ENCODE assay signal across 1 cellular context in the genomic region with DNA sequence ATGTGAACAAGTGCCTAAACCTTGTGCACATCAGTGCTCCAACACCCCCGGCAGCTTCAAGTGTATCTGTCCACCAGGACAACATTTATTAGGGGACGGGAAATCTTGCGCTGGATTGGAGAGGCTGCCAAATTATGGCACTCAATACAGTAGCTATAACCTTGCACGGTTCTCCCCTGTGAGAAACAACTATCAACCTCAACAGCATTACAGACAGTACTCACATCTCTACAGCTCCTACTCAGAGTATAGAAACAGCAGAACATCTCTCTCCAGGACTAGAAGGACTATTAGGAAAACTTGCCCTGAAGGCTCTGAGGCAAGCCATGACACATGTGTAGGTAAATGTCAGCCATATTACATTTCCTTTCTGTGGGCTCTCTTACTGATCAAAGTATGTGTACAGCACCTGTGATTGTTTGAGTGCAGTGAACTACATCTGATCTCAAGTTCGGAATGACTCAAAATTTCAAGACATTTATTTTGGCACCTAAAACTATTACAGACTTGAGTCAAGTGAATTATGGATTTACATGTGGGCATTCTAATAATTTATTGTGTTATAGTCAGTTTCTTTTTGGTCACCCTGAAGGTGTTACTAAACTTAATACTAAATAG.
TF ChIP-seq lines count a peak whose summit lies in the region.

No MANE protein-coding gene starts in this region.

TF ChIP-seq in GM12878, 131 proteins besides CTCF, POLR2A, EP300 and RAD21 (continued from another document and continues in another):
- no peak for TF ChIP-seq ZBTB33 (IDR thresholded peaks at IDR 0.05)
- 0 out of 2 replicates have a peak, but pooled peaks have one; percentile 30 for TF ChIP-seq JUNB (IDR thresholded peaks at IDR 0.05)
- TF ChIP-seq CBX3 (IDR thresholded peaks at IDR 0.05; ENCODE audit: borderline replicate concordance, low read depth), result no peak
- TF ChIP-seq, protein P1, sequence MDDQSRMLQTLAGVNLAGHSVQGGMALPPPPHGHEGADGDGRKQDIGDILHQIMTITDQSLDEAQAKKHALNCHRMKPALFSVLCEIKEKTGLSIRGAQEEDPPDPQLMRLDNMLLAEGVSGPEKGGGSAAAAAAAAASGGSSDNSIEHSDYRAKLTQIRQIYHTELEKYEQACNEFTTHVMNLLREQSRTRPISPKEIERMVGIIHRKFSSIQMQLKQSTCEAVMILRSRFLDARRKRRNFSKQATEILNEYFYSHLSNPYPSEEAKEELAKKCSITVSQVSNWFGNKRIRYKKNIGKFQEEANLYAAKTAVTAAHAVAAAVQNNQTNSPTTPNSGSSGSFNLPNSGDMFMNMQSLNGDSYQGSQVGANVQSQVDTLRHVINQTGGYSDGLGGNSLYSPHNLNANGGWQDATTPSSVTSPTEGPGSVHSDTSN (IDR thresholded peaks at IDR 0.05; ENCODE audit: insufficient replicate concordance, low read depth, low read length), result no peak
- peak; percentile 61 for TF ChIP-seq NR2F1 (conservative IDR thresholded peaks at IDR 0.05)
- no peak for TF ChIP-seq IRF4 (IDR thresholded peaks at IDR 0.05; ENCODE audit: low read depth, low read length)
- TF ChIP-seq IKZF2 (IDR thresholded peaks at IDR 0.05), result peak in 1 of 2 experiments; percentile 37; a peak in 1 of 4 replicates
- no peak for TF ChIP-seq JUND (IDR thresholded peaks at IDR 0.05; ENCODE audit: low read depth, low read length)
- peak; percentile 24 for TF ChIP-seq MEF2B (IDR thresholded peaks at IDR 0.05; ENCODE audit: partially characterized antibody, poor library complexity, severe bottlenecking)
- no peak for TF ChIP-seq ZSCAN29 (IDR thresholded peaks at IDR 0.05)
- TF ChIP-seq ZNF24 (IDR thresholded peaks at IDR 0.05), result no peak
- no peak for TF ChIP-seq MEF2A (IDR thresholded peaks at IDR 0.05; ENCODE audit: insufficient read depth, low read depth, low read length)
- TF ChIP-seq HDAC2 (IDR thresholded peaks at IDR 0.05), result no peak
- no peak for TF ChIP-seq HDGF (IDR thresholded peaks at IDR 0.05)
- TF ChIP-seq ZBTB11 (CRISPR knock-in tag; IDR thresholded peaks at IDR 0.05), result no peak
- TF ChIP-seq RCOR1 (conservative IDR thresholded peaks at IDR 0.05; ENCODE audit: low read depth, low read length), result no peak
- TF ChIP-seq ZNF384 (IDR thresholded peaks at IDR 0.05; ENCODE audit: borderline replicate concordance, low read depth, low read length), result no peak
- TF ChIP-seq SIN3A (IDR thresholded peaks at IDR 0.05; ENCODE audit: low read depth, low read length), result no peak
- no peak for TF ChIP-seq RBBP5 (conservative IDR thresholded peaks at IDR 0.05)
- TF ChIP-seq, protein P2, sequence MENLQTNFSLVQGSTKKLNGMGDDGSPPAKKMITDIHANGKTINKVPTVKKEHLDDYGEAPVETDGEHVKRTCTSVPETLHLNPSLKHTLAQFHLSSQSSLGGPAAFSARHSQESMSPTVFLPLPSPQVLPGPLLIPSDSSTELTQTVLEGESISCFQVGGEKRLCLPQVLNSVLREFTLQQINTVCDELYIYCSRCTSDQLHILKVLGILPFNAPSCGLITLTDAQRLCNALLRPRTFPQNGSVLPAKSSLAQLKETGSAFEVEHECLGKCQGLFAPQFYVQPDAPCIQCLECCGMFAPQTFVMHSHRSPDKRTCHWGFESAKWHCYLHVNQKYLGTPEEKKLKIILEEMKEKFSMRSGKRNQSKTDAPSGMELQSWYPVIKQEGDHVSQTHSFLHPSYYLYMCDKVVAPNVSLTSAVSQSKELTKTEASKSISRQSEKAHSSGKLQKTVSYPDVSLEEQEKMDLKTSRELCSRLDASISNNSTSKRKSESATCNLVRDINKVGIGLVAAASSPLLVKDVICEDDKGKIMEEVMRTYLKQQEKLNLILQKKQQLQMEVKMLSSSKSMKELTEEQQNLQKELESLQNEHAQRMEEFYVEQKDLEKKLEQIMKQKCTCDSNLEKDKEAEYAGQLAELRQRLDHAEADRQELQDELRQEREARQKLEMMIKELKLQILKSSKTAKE (IDR thresholded peaks at IDR 0.05; ENCODE audit: low read depth, poor library complexity, severe bottlenecking), result no peak
- no peak for TF ChIP-seq SUPT20H (IDR thresholded peaks at IDR 0.05; ENCODE audit: borderline replicate concordance, control insufficient read depth, low read depth, low read length)
- TF ChIP-seq DPF2 (IDR thresholded peaks at IDR 0.05), result 0 out of 2 replicates have a peak, but pooled peaks have one; percentile 42
- TF ChIP-seq, protein P3, sequence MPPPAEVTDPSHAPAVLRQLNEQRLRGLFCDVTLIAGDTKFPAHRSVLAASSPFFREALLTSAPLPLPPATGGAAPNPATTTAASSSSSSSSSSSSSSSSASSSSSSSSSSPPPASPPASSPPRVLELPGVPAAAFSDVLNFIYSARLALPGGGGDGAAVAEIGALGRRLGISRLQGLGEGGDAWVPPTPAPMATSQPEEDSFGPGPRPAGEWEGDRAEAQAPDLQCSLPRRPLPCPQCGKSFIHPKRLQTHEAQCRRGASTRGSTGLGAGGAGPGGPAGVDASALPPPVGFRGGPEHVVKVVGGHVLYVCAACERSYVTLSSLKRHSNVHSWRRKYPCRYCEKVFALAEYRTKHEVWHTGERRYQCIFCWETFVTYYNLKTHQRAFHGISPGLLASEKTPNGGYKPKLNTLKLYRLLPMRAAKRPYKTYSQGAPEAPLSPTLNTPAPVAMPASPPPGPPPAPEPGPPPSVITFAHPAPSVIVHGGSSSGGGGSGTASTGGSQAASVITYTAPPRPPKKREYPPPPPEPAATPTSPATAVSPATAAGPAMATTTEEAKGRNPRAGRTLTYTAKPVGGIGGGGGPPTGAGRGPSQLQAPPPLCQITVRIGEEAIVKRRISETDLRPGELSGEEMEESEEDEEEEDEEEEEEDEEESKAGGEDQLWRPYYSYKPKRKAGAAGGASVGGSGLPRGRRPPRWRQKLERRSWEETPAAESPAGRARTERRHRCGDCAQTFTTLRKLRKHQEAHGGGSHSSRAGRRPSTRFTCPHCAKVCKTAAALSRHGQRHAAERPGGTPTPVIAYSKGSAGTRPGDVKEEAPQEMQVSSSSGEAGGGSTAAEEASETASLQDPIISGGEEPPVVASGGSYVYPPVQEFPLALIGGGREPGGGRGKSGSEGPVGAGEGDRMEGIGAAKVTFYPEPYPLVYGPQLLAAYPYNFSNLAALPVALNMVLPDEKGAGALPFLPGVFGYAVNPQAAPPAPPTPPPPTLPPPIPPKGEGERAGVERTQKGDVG (CRISPR knock-in tag; IDR thresholded peaks at IDR 0.05), result no peak
- TF ChIP-seq, protein P4, sequence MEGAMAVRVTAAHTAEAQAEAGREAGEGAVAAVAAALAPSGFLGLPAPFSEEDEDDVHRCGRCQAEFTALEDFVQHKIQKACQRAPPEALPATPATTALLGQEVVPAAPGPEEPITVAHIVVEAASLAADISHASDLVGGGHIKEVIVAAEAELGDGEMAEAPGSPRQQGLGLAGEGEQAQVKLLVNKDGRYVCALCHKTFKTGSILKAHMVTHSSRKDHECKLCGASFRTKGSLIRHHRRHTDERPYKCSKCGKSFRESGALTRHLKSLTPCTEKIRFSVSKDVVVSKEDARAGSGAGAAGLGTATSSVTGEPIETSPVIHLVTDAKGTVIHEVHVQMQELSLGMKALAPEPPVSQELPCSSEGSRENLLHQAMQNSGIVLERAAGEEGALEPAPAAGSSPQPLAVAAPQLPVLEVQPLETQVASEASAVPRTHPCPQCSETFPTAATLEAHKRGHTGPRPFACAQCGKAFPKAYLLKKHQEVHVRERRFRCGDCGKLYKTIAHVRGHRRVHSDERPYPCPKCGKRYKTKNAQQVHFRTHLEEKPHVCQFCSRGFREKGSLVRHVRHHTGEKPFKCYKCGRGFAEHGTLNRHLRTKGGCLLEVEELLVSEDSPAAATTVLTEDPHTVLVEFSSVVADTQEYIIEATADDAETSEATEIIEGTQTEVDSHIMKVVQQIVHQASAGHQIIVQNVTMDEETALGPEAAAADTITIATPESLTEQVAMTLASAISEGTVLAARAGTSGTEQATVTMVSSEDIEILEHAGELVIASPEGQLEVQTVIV (IDR thresholded peaks at IDR 0.05; ENCODE audit: borderline replicate concordance, partially characterized antibody), result no peak
- no peak for TF ChIP-seq SREBF1 (IDR thresholded peaks at IDR 0.05; ENCODE audit: low read length)
- TF ChIP-seq YY1 (IDR thresholded peaks at IDR 0.05; ENCODE audit: low read depth, low read length), result no peak
- no peak for TF ChIP-seq PAX5 (IDR thresholded peaks at IDR 0.05; ENCODE audit: borderline replicate concordance, low read depth, low read length)
- TF ChIP-seq CREM (IDR thresholded peaks at IDR 0.05; ENCODE audit: low read depth), result no peak
- no peak for TF ChIP-seq LARP7 (IDR thresholded peaks at IDR 0.05)
- TF ChIP-seq POLR2AphosphoS5 (IDR thresholded peaks at IDR 0.05; ENCODE audit: low read length), result no peak
- no peak for TF ChIP-seq MLLT1 (IDR thresholded peaks at IDR 0.05)
- TF ChIP-seq BMI1 (IDR thresholded peaks at IDR 0.05; ENCODE audit: borderline replicate concordance), result no peak; the same call in 1 of the 2 replicates
- no peak for TF ChIP-seq ZNF274 (IDR thresholded peaks at IDR 0.05; ENCODE audit: insufficient read depth, insufficient read length)
- TF ChIP-seq, protein P5, sequence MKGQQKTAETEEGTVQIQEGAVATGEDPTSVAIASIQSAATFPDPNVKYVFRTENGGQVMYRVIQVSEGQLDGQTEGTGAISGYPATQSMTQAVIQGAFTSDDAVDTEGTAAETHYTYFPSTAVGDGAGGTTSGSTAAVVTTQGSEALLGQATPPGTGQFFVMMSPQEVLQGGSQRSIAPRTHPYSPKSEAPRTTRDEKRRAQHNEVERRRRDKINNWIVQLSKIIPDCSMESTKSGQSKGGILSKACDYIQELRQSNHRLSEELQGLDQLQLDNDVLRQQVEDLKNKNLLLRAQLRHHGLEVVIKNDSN (IDR thresholded peaks at IDR 0.05; ENCODE audit: borderline replicate concordance, extremely low read length, insufficient read depth, low read depth, low read length), result no peak
- TF ChIP-seq NR2C2 (IDR thresholded peaks at IDR 0.05; ENCODE audit: borderline replicate concordance, control insufficient read depth, insufficient read length, low read depth), result no peak
- no peak for TF ChIP-seq EGR1 (IDR thresholded peaks at IDR 0.05; ENCODE audit: borderline replicate concordance in 1 of 2, low read depth in 2 of 2, low read length in 2 of 2)
- TF ChIP-seq SMC3 (IDR thresholded peaks at IDR 0.05; ENCODE audit: borderline replicate concordance, low read length), result no peak
- TF ChIP-seq, protein P6, sequence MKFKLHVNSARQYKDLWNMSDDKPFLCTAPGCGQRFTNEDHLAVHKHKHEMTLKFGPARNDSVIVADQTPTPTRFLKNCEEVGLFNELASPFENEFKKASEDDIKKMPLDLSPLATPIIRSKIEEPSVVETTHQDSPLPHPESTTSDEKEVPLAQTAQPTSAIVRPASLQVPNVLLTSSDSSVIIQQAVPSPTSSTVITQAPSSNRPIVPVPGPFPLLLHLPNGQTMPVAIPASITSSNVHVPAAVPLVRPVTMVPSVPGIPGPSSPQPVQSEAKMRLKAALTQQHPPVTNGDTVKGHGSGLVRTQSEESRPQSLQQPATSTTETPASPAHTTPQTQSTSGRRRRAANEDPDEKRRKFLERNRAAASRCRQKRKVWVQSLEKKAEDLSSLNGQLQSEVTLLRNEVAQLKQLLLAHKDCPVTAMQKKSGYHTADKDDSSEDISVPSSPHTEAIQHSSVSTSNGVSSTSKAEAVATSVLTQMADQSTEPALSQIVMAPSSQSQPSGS (IDR thresholded peaks at IDR 0.05; ENCODE audit: low read length), result no peak
